In genomic region chr1:175673236-175674150, GRCh38 we compare ENCODE assay signal across 9 cellular contexts.
DNase-seq lines count a peak whose midpoint lies in the region; ATAC-seq and TF ChIP-seq lines count a peak whose summit lies in the region.
"Had no signal": no experiment of that assay in that cellular context is flagged by ENCODE, and none has a peak within 500 bp of the region (broad histone marks: within the 10 kb centered on the region; RNA-seq: fewer than 3 reads in every experiment).

No MANE protein-coding gene starts in this region.

- DNase-seq in GM13976 (ENCODE audit: low spot score) (peak; percentile 29), globus pallidus (ENCODE audit: low spot score) (peak; percentile 33), NCI-H774 (lab: John Stamatoyannopoulos, UW) (no peak), NK-92 (lab: John Stamatoyannopoulos, UW; ENCODE audit: unreplicated experiment) (no peak), NCI-H2081 treated with DMSO at 0.1 percent for 48 hours (lab: John Stamatoyannopoulos, UW) (no peak)
- no peak for DNase-seq in activated CD4-positive, alpha-beta memory T cell treated with anti-CD3 and anti-CD28 coated beads, Interleukin-2, amount 10 ng/mL, durations not matched to agents 7 days and 5 days
- DNase-seq: activated gamma-delta T cell treated with Interleukin-2 at 50 U/mL for 16 hours had no signal

- peaks cover 44 to 71% (median 44%) of the 10 kb centered on the region in 3 donors for H3K4me1 Mint-ChIP-seq in IgD-negative memory B cell
- no peaks in the 10 kb centered on the region for H3K4me1 Mint-ChIP-seq in activated CD4-positive, alpha-beta memory T cell treated with anti-CD3 and anti-CD28 coated beads, Interleukin-2, amount 10 ng/mL, durations not matched to agents 7 days and 5 days

- H3K27ac Mint-ChIP-seq in IgD-negative memory B cell, result peak overlapping the region; percentile 54 to 92 (median 63)
- H3K27ac Mint-ChIP-seq in activated CD4-positive, alpha-beta memory T cell treated with anti-CD3 and anti-CD28 coated beads, Interleukin-2, amount 10 ng/mL, durations not matched to agents 7 days and 5 days, result no peak overlapping the region

- peak overlapping the region; percentile 48 to 92 (median 70) for H3K4me3 Mint-ChIP-seq in IgD-negative memory B cell
- no peak overlapping the region for H3K4me3 Mint-ChIP-seq in activated CD4-positive, alpha-beta memory T cell treated with anti-CD3 and anti-CD28 coated beads, Interleukin-2, amount 10 ng/mL, durations not matched to agents 7 days and 5 days

- POLR2A ChIA-PET in activated CD4-positive, alpha-beta memory T cell treated with anti-CD3 and anti-CD28 coated beads, Interleukin-2, amount 10 ng/mL, durations not matched to agents 7 days and 5 days (lab: Charles Lee), result no interaction called here

- in situ Hi-C loops in GM13976 (cut with MboI; ENCODE audit: low sequenced_read_pairs, unreplicated experiment), result no loop called here

- TF ChIP-seq CTCF in GM13976 (IDR thresholded peaks at IDR 0.05; ENCODE audit: borderline replicate concordance, control extremely low read depth, extremely low read depth, insufficient read depth, missing control alignments), result no peak

- no peaks in the 10 kb centered on the region for H3K9me3 Mint-ChIP-seq in IgD-negative memory B cell
- H3K9me3 Mint-ChIP-seq in activated CD4-positive, alpha-beta memory T cell treated with anti-CD3 and anti-CD28 coated beads, Interleukin-2, amount 10 ng/mL, durations not matched to agents 7 days and 5 days, result no peaks in the 10 kb centered on the region

- ATAC-seq in GM21515 (IDR thresholded peaks at IDR 0.05; ENCODE audit: unreplicated experiment), result peak; percentile 80

- peaks cover 2% of the 10 kb centered on the region for H3K27me3 Mint-ChIP-seq in IgD-negative memory B cell
- no peaks in the 10 kb centered on the region for H3K27me3 Mint-ChIP-seq in activated CD4-positive, alpha-beta memory T cell treated with anti-CD3 and anti-CD28 coated beads, Interleukin-2, amount 10 ng/mL, durations not matched to agents 7 days and 5 days

- CTCF ChIA-PET in activated CD4-positive, alpha-beta memory T cell treated with anti-CD3 and anti-CD28 coated beads, Interleukin-2, amount 10 ng/mL, durations not matched to agents 7 days and 5 days (lab: Charles Lee), result interaction anchor here (0.6 kb wide), 1 partner anchor 1389 kb away, joined by 3 read pairs; no protein-coding TSS in a partner anchor

- peaks cover 3% of the 10 kb centered on the region for H3K36me3 Mint-ChIP-seq in IgD-negative memory B cell
- no peaks in the 10 kb centered on the region for H3K36me3 Mint-ChIP-seq in activated CD4-positive, alpha-beta memory T cell treated with anti-CD3 and anti-CD28 coated beads, Interleukin-2, amount 10 ng/mL, durations not matched to agents 7 days and 5 days (ENCODE audit: low read depth)

Comparison
In these comparisons a context has a peak if more than half of its experiments do, and no peak if none do; other contexts are left out.
1. DNase-seq: peak in GM13976 (single experiment) and globus pallidus (single experiment); none in activated CD4-positive, alpha-beta memory T cell treated with anti-CD3 and anti-CD28 coated beads, Interleukin-2, amount 10 ng/mL, durations not matched to agents 7 days and 5 days (single experiment), NCI-H774 (single experiment), NK-92 (single experiment) and NCI-H2081 treated with DMSO at 0.1 percent for 48 hours (single experiment).